27 cellular contexts compared by ENCODE assay signal in the genomic region with DNA sequence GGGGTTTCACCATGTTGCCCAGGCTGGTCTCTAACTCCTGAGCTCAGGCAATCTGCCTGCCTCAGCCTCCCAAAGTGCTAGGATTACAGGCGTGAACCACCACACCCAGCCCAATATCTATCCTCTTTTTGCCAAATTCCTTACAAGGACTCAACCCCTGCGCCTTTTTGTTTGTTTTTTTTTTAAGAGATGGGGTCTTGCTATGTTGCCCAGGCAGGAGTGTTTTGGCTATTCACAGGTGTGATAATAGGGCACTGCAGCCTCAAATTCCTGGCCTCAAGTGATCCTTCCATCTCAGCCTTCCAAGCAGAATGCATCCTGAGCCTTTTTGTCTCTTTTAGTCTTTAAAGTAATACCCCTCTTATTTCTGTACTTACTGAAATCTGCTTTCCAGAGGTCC. TPM values are rescaled to one million over a fixed set of nuclear protein-coding genes. Genes with fewer than 3 reads are reported as not detected.
"Had no signal": no experiment of that assay in that cellular context is flagged by ENCODE, and none has a peak within 500 bp of the region (broad histone marks: within the 10 kb centered on the region; RNA-seq: fewer than 3 reads in every experiment).

No MANE protein-coding gene starts in this region.

- ATAC-seq: esophagus mucosa; gastrocnemius medialis; left ventricle myocardium superior; lower lobe of right lung; natural killer cell; psoas muscle; right cardiac atrium; stimulated activated naive B cell treated with anti-CD40 and anti-IgM and Interleukin-4, amounts not matched to agents 10 μg/mL and 1 μg/mL and 100 μg/mL, for 72 hours had no signal

- H3K9me3 Mint-ChIP-seq: endodermal cell; natural killer cell; stimulated activated naive B cell treated with anti-CD40 and anti-IgM and Interleukin-4, amounts not matched to agents 10 μg/mL and 1 μg/mL and 100 μg/mL, for 72 hours; stimulated activated naive CD8-positive, alpha-beta T cell treated with anti-CD3 and anti-CD28 coated beads, Interleukin-15, Interleukin-2, amounts not matched to agents 100 ng/mL and 50 ng/mL, for 24 hours had no signal

- H3K4me3 Mint-ChIP-seq: endodermal cell; natural killer cell; stimulated activated naive B cell treated with anti-CD40 and anti-IgM and Interleukin-4, amounts not matched to agents 10 μg/mL and 1 μg/mL and 100 μg/mL, for 72 hours; stimulated activated naive CD8-positive, alpha-beta T cell treated with anti-CD3 and anti-CD28 coated beads, Interleukin-15, Interleukin-2, amounts not matched to agents 100 ng/mL and 50 ng/mL, for 24 hours had no signal

- H3K27me3 Mint-ChIP-seq: stimulated activated naive B cell treated with anti-CD40 and anti-IgM and Interleukin-4, amounts not matched to agents 10 μg/mL and 1 μg/mL and 100 μg/mL, for 72 hours; stimulated activated naive CD8-positive, alpha-beta T cell treated with anti-CD3 and anti-CD28 coated beads, Interleukin-15, Interleukin-2, amounts not matched to agents 100 ng/mL and 50 ng/mL, for 24 hours had no signal

- DNase-seq: dorsolateral prefrontal cortex; effector CD4-positive, alpha-beta T cell; endodermal cell; foreskin fibroblast; gastrocnemius medialis; head of caudate nucleus; left ventricle myocardium superior; lower lobe of right lung; natural killer cell; occipital lobe; ovary; posterior cingulate gyrus; psoas muscle; right cardiac atrium; spleen; stimulated activated CD4-positive, alpha-beta T cell treated with anti-CD3 and anti-CD28 coated beads, Interleukin-4, amount 100 ng/mL, for 4 hours; stimulated activated naive B cell treated with anti-CD40 and anti-IgM and Interleukin-4, amounts not matched to agents 10 μg/mL and 1 μg/mL and 100 μg/mL, for 72 hours; upper lobe of left lung had no signal

- H3K4me1 Mint-ChIP-seq: endodermal cell had no signal

- H3K27ac Mint-ChIP-seq: endodermal cell; natural killer cell; stimulated activated naive B cell treated with anti-CD40 and anti-IgM and Interleukin-4, amounts not matched to agents 10 μg/mL and 1 μg/mL and 100 μg/mL, for 72 hours; stimulated activated naive CD8-positive, alpha-beta T cell treated with anti-CD3 and anti-CD28 coated beads, Interleukin-15, Interleukin-2, amounts not matched to agents 100 ng/mL and 50 ng/mL, for 24 hours had no signal

- H3K27ac ChIP-seq: dorsolateral prefrontal cortex, epithelial cell of prostate, lower lobe of right lung, ovary, psoas muscle, skin epidermis, spleen, thoracic aorta, tibial nerve, upper lobe of left lung had no signal

RNA-seq across cellular contexts. Expression of a gene that starts 44.6 kb away (rescaled TPM):
- total RNA-seq: glomerular endothelial cell, left ventricle myocardium superior, mesenteric fat pad, mononuclear cell, natural killer cell, occipital lobe, psoas muscle, right cardiac atrium, spleen, tibial nerve had no signal
